Comparison of ENCODE assay signal across 21 cellular contexts in the genomic region with DNA sequence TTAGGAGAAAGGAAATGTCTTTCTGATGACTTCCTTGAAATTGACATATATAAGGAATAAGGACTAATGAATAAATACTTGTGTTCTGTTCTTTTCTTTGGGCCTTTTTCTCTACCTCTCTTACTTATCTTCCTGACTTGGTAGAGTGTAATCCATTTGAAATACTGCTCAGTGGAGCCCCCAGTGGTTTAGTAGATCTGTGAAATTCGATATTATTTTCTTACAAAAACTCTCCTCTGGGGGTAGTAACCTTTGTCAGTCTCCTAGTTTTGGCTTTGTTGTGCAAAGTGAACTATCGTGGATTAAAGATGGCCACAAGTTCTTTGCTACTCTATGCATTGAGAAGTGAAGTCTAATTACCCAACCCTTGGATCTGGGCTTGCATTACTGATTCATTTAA. TPM values are rescaled to one million over a fixed set of nuclear protein-coding genes. Genes with fewer than 3 reads are reported as not detected.
A peak's percentile ranks its signal among the peaks of the same experiment; 100 is the strongest.
DNase-seq lines count a peak whose midpoint lies in the region; ATAC-seq and TF ChIP-seq lines count a peak whose summit lies in the region.
"Had no signal": no experiment of that assay in that cellular context is flagged by ENCODE, and none has a peak within 500 bp of the region (broad histone marks: within the 10 kb centered on the region; RNA-seq: fewer than 3 reads in every experiment).

No MANE protein-coding gene starts in this region.

- H3K36me3 Mint-ChIP-seq in neural crest cell (ENCODE audit: low read depth), result no peaks in the 10 kb centered on the region
- H3K36me3 Mint-ChIP-seq in stimulated activated memory B cell treated with anti-CD40 and anti-IgM and Interleukin-4, amounts not matched to agents 10 μg/mL and 1 μg/mL and 100 μg/mL, for 72 hours, result peaks cover under 1% of the 10 kb centered on the region

- H3K4me1 ChIP-seq in HAP-1 (no peaks in the 10 kb centered on the region), Peyer's patch (no peaks in the 10 kb centered on the region)
- H3K4me1 ChIP-seq: prostate gland had no signal

- no peaks in the 10 kb centered on the region for H3K36me3 ChIP-seq in HAP-1 (replicated peaks)
- no peaks in the 10 kb centered on the region for H3K36me3 ChIP-seq in Peyer's patch
- H3K36me3 ChIP-seq: esophagus muscularis mucosa, prostate gland had no signal

- no peaks in the 10 kb centered on the region for H3K9me3 ChIP-seq in HAP-1
- H3K9me3 ChIP-seq in Peyer's patch, result peaks cover 0 to 2% (median 0%) of the 10 kb centered on the region in 4 donors
- H3K9me3 ChIP-seq: prostate gland had no signal

- no peaks in the 10 kb centered on the region for H3K9me3 Mint-ChIP-seq in neural crest cell
- H3K9me3 Mint-ChIP-seq in stimulated activated memory B cell treated with anti-CD40 and anti-IgM and Interleukin-4, amounts not matched to agents 10 μg/mL and 1 μg/mL and 100 μg/mL, for 72 hours, result no peaks in the 10 kb centered on the region

- TF ChIP-seq POLR2A in Peyer's patch (IDR thresholded peaks at IDR 0.05), result no peak

- in situ Hi-C loops in HAP-1 (cut with MboI; ENCODE audit: low sequenced_read_pairs), result no loop called here

- ATAC-seq in stimulated activated memory B cell treated with anti-CD40 and anti-IgM and Interleukin-4, amounts not matched to agents 10 μg/mL and 1 μg/mL and 100 μg/mL, for 72 hours, result no peak
- no peak for ATAC-seq in HG03521 (IDR thresholded peaks at IDR 0.05; ENCODE audit: unreplicated experiment)
- ATAC-seq: left lobe of liver, Panc1 had no signal

- H3K27me3 ChIP-seq in HAP-1 (ENCODE audit: low read depth), result no peaks in the 10 kb centered on the region
- no peaks in the 10 kb centered on the region for H3K27me3 ChIP-seq in Peyer's patch
- H3K27me3 ChIP-seq: esophagus muscularis mucosa had no signal

- H3K27ac ChIP-seq in Peyer's patch, result no peak overlapping the region
- H3K27ac ChIP-seq: esophagus muscularis mucosa, GM23248, prostate gland had no signal

- H3K4me3 Mint-ChIP-seq in neural crest cell, result no peak overlapping the region
- H3K4me3 Mint-ChIP-seq in stimulated activated memory B cell treated with anti-CD40 and anti-IgM and Interleukin-4, amounts not matched to agents 10 μg/mL and 1 μg/mL and 100 μg/mL, for 72 hours, result no peak overlapping the region
- H3K4me3 Mint-ChIP-seq: activated CD8-positive, alpha-beta memory T cell treated with anti-CD3 and anti-CD28 coated beads, Interleukin-2, amount 10 ng/mL, durations not matched to agents 7 days and 5 days had no signal

- DNase-seq in DMS 273 (lab: John Stamatoyannopoulos, UW; ENCODE audit: unreplicated experiment), result peak; percentile 14
- DNase-seq in DMS 273 treated with DMSO at 0.1 percent for 48 hours (lab: John Stamatoyannopoulos, UW), result no peak
- DNase-seq in HAP-1 (ENCODE audit: low spot score in 2 of 2), result peak; percentile 31 to 33
- peak; percentile 16 for DNase-seq in RPMI8226
- no peak for DNase-seq in neural crest cell (ENCODE audit: low read depth, low spot score)
- no peak for DNase-seq in Peyer's patch
- DNase-seq: 8988T; activated CD4-positive, CD25-positive, alpha-beta regulatory T cell; activated CD8-positive, alpha-beta memory T cell treated with anti-CD3 and anti-CD28 coated beads, Interleukin-2, amount 10 ng/mL, durations not matched to agents 7 days and 5 days; activated naive CD4-positive, alpha-beta T cell treated with Interleukin-2 at 50 U/mL for 16 hours; cortex of kidney; GM23248; hypothalamus; NCI-H1694; stimulated activated CD4-positive, alpha-beta T cell treated with anti-CD3 and anti-CD28 coated beads, Interleukin-12 subunit alpha, Interleukin-12 subunit beta, amount 100 ng/mL, for 4 hours had no signal

- H3K4me1 Mint-ChIP-seq in neural crest cell, result no peaks in the 10 kb centered on the region
- H3K4me1 Mint-ChIP-seq in stimulated activated memory B cell treated with anti-CD40 and anti-IgM and Interleukin-4, amounts not matched to agents 10 μg/mL and 1 μg/mL and 100 μg/mL, for 72 hours, result peaks cover 5% of the 10 kb centered on the region

- H3K4me3 ChIP-seq in HAP-1 (no peak overlapping the region), Peyer's patch (no peak overlapping the region)
- H3K4me3 ChIP-seq: esophagus muscularis mucosa, GM23248, prostate gland had no signal

- TF ChIP-seq CTCF in neural crest cell (conservative IDR thresholded peaks at IDR 0.05) (peak; percentile 29), Peyer's patch (IDR thresholded peaks at IDR 0.05) (peak in 1 of 6 experiments; percentile 5)

- no peaks in the 10 kb centered on the region for H3K27me3 Mint-ChIP-seq in neural crest cell (ENCODE audit: low read depth)
- no peaks in the 10 kb centered on the region for H3K27me3 Mint-ChIP-seq in stimulated activated memory B cell treated with anti-CD40 and anti-IgM and Interleukin-4, amounts not matched to agents 10 μg/mL and 1 μg/mL and 100 μg/mL, for 72 hours
- H3K27me3 Mint-ChIP-seq: activated CD8-positive, alpha-beta memory T cell treated with anti-CD3 and anti-CD28 coated beads, Interleukin-2, amount 10 ng/mL, durations not matched to agents 7 days and 5 days had no signal

- no peak overlapping the region for H3K27ac Mint-ChIP-seq in neural crest cell (ENCODE audit: unreplicated experiment)
- no peak overlapping the region for H3K27ac Mint-ChIP-seq in stimulated activated memory B cell treated with anti-CD40 and anti-IgM and Interleukin-4, amounts not matched to agents 10 μg/mL and 1 μg/mL and 100 μg/mL, for 72 hours

RNA-seq across cellular contexts. Expression of a gene that starts 48.8 kb away (rescaled TPM):
- total RNA-seq in neural crest cell, result 1.6 and 1.7 TPM in 2 replicates
- total RNA-seq in Peyer's patch, result 10 to 100 TPM in 1 of 4 donors, 1 to 10 TPM in 3; 1.4 to 11.6 (median 4.4) TPM

Comparison
In these comparisons a context has a peak if more than half of its experiments do, and no peak if none do; other contexts are left out.
1. DNase-seq: peak in DMS 273 (single experiment), HAP-1 (2 of 2) and RPMI8226 (single experiment); none in DMS 273 treated with DMSO at 0.1 percent for 48 hours (single experiment), neural crest cell (single experiment) and Peyer's patch (0 of 3).